In genomic region chr5:18202147-18202546, GRCh38 we compare ENCODE assay signal across 19 cellular contexts.
"Had no signal": no experiment of that assay in that cellular context is flagged by ENCODE, and none has a peak within 500 bp of the region (broad histone marks: within the 10 kb centered on the region; RNA-seq: fewer than 3 reads in every experiment).

No MANE protein-coding gene starts in this region.

- H3K27ac ChIP-seq: brain microvascular endothelial cell, gastrocnemius medialis, heart right ventricle, ovary, spleen, testis, upper lobe of left lung had no signal

- ATAC-seq: gastrocnemius medialis; heart right ventricle; sciatic nerve; stimulated activated naive CD8-positive, alpha-beta T cell treated with anti-CD3 and anti-CD28 coated beads, Interleukin-15, amount 100 ng/mL, for 72 hours had no signal

- H3K4me3 ChIP-seq: gastrocnemius medialis, heart right ventricle, ovary, spleen, testis, upper lobe of left lung had no signal

- H3K27me3 Mint-ChIP-seq: activated CD4-positive, alpha-beta T cell treated with anti-CD3 and anti-CD28 coated beads, Interleukin-2, amount 10 ng/mL, durations not matched to agents 7 days and 5 days; activated naive CD8-positive, alpha-beta T cell; naive B cell; stimulated activated naive CD8-positive, alpha-beta T cell treated with anti-CD3 and anti-CD28 coated beads, Interleukin-15, amount 100 ng/mL, for 72 hours had no signal

- H3K4me1 ChIP-seq: gastrocnemius medialis, heart right ventricle, spleen, testis, upper lobe of left lung had no signal

- DNase-seq: activated CD4-positive, alpha-beta T cell treated with anti-CD3 and anti-CD28 coated beads, Interleukin-2, amount 10 ng/mL, durations not matched to agents 7 days and 5 days; activated CD4-positive, CD25-positive, alpha-beta regulatory T cell; activated CD8-positive, alpha-beta memory T cell treated with anti-CD3 and anti-CD28 coated beads, Interleukin-2, amount 50 U/mL, for 48 hours; activated gamma-delta T cell treated with Interleukin-2 at 50 U/mL for 16 hours; anterior cingulate cortex; brain microvascular endothelial cell; cerebellar nuclear complex; gastrocnemius medialis; heart right ventricle; islet precursor cell; naive B cell; ovary; spleen; stimulated activated naive CD8-positive, alpha-beta T cell treated with anti-CD3 and anti-CD28 coated beads, Interleukin-15, amount 100 ng/mL, for 72 hours; testis; upper lobe of left lung had no signal

- H3K36me3 ChIP-seq: brain microvascular endothelial cell, gastrocnemius medialis, heart right ventricle, ovary, spleen, upper lobe of left lung had no signal

- H3K4me1 Mint-ChIP-seq: activated CD4-positive, alpha-beta T cell treated with anti-CD3 and anti-CD28 coated beads, Interleukin-2, amount 10 ng/mL, durations not matched to agents 7 days and 5 days; naive B cell; stimulated activated naive CD8-positive, alpha-beta T cell treated with anti-CD3 and anti-CD28 coated beads, Interleukin-15, amount 100 ng/mL, for 72 hours had no signal

- H3K36me3 Mint-ChIP-seq: activated naive CD8-positive, alpha-beta T cell had no signal

- H3K9me3 ChIP-seq: gastrocnemius medialis, ovary, testis had no signal

- H3K4me3 Mint-ChIP-seq: activated CD4-positive, alpha-beta T cell treated with anti-CD3 and anti-CD28 coated beads, Interleukin-2, amount 10 ng/mL, durations not matched to agents 7 days and 5 days; activated naive CD8-positive, alpha-beta T cell; stimulated activated naive CD8-positive, alpha-beta T cell treated with anti-CD3 and anti-CD28 coated beads, Interleukin-15, amount 100 ng/mL, for 72 hours; T-helper 2 cell treated with Interferon-gamma antibody and Interleukin-4, amounts not matched to agents 5 μg/mL and 100 μg/mL, for 36 hours had no signal

- H3K27me3 ChIP-seq: brain microvascular endothelial cell, gastrocnemius medialis, heart right ventricle, spleen, testis, upper lobe of left lung had no signal

- H3K27ac Mint-ChIP-seq: activated CD4-positive, alpha-beta T cell treated with anti-CD3 and anti-CD28 coated beads, Interleukin-2, amount 10 ng/mL, durations not matched to agents 7 days and 5 days; activated naive CD8-positive, alpha-beta T cell; naive B cell; stimulated activated naive CD8-positive, alpha-beta T cell treated with anti-CD3 and anti-CD28 coated beads, Interleukin-15, amount 100 ng/mL, for 72 hours; T-helper 2 cell treated with Interferon-gamma antibody and Interleukin-4, amounts not matched to agents 5 μg/mL and 100 μg/mL, for 36 hours had no signal
